Comparison of ENCODE assay signal across 1 cellular context in the genomic region with DNA sequence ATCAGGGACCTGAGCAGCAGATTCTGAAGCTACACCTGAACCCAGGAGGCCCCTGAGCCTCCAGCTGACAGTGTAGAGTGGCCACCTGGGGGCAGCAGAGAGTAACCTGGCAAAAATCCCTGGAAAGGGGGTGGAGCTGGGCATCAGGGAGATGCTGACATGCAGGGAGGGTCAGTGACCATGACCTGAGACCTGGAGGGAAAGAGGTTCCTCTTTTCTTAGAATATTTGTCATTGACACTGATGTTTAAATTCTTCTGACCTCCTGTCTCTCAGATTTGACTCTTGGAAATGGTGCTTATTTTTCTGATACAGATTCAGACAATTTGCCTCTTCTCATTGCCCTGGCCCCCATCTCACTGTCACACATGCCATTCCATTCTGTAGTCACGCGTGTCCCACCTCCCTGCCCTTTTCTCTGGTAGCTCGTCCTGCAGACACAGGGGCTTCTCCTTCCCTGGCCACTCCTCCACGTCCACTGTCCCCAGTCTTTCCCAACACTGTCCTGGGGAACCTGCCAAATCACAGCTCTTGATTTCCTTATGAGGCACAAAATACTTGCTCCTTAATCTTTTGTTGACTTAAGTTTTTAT.
A peak's percentile ranks its signal among the peaks of the same experiment; 100 is the strongest.
TF ChIP-seq lines count a peak whose summit lies in the region.

No MANE protein-coding gene starts in this region.

TF ChIP-seq in K562, 482 proteins besides CTCF, POLR2A, EP300 and RAD21 (continued from another document and continues in another):
- TF ChIP-seq, protein P1, sequence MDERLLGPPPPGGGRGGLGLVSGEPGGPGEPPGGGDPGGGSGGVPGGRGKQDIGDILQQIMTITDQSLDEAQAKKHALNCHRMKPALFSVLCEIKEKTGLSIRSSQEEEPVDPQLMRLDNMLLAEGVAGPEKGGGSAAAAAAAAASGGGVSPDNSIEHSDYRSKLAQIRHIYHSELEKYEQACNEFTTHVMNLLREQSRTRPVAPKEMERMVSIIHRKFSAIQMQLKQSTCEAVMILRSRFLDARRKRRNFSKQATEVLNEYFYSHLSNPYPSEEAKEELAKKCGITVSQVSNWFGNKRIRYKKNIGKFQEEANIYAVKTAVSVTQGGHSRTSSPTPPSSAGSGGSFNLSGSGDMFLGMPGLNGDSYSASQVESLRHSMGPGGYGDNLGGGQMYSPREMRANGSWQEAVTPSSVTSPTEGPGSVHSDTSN (CRISPR knock-in tag; IDR thresholded peaks at IDR 0.05; ENCODE audit: low read depth), result 0 out of 2 replicates have a peak, but pooled peaks have one; percentile 6
- TF ChIP-seq, protein P1 (tag; conservative IDR thresholded peaks at IDR 0.05; ENCODE audit: low read depth), result no peak
- TF ChIP-seq, protein P2, sequence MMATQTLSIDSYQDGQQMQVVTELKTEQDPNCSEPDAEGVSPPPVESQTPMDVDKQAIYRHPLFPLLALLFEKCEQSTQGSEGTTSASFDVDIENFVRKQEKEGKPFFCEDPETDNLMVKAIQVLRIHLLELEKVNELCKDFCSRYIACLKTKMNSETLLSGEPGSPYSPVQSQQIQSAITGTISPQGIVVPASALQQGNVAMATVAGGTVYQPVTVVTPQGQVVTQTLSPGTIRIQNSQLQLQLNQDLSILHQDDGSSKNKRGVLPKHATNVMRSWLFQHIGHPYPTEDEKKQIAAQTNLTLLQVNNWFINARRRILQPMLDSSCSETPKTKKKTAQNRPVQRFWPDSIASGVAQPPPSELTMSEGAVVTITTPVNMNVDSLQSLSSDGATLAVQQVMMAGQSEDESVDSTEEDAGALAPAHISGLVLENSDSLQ (IDR thresholded peaks at IDR 0.05), result no peak
- no peak for TF ChIP-seq KHSRP (IDR thresholded peaks at IDR 0.05)
- no peak for TF ChIP-seq TGIF2 (CRISPR knock-in tag; IDR thresholded peaks at IDR 0.05)
- TF ChIP-seq KDM4B (IDR thresholded peaks at IDR 0.05; ENCODE audit: borderline replicate concordance in 2 of 2, low read depth in 1 of 2), result no peak
- TF ChIP-seq, protein P3, sequence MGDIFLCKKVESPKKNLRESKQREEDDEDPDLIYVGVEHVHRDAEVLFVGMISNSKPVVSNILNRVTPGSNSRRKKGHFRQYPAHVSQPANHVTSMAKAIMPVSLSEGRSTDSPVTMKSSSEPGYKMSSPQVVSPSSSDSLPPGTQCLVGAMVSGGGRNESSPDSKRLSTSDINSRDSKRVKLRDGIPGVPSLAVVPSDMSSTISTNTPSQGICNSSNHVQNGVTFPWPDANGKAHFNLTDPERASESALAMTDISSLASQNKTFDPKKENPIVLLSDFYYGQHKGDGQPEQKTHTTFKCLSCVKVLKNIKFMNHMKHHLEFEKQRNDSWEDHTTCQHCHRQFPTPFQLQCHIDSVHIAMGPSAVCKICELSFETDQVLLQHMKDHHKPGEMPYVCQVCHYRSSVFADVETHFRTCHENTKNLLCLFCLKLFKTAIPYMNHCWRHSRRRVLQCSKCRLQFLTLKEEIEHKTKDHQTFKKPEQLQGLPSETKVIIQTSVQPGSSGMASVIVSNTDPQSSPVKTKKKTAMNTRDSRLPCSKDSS (IDR thresholded peaks at IDR 0.05; ENCODE audit: low read depth, partially characterized antibody), result no peak
- TF ChIP-seq GTF2A2 (tag; IDR thresholded peaks at IDR 0.05), result no peak
- TF ChIP-seq TOE1 (IDR thresholded peaks at IDR 0.05; ENCODE audit: borderline replicate concordance), result no peak
- no peak for TF ChIP-seq TOE1 (CRISPR knock-in tag; IDR thresholded peaks at IDR 0.05; ENCODE audit: borderline replicate concordance, low read depth)
- TF ChIP-seq, protein P4, sequence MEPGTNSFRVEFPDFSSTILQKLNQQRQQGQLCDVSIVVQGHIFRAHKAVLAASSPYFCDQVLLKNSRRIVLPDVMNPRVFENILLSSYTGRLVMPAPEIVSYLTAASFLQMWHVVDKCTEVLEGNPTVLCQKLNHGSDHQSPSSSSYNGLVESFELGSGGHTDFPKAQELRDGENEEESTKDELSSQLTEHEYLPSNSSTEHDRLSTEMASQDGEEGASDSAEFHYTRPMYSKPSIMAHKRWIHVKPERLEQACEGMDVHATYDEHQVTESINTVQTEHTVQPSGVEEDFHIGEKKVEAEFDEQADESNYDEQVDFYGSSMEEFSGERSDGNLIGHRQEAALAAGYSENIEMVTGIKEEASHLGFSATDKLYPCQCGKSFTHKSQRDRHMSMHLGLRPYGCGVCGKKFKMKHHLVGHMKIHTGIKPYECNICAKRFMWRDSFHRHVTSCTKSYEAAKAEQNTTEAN (CRISPR knock-in tag; IDR thresholded peaks at IDR 0.05), result no peak
- TF ChIP-seq RCOR1 (IDR thresholded peaks at IDR 0.05; ENCODE audit: borderline replicate concordance in 1 of 2, low read depth in 2 of 2, low read length in 2 of 2), result peak; percentile 95 to 99
- TF ChIP-seq ZNF384 (IDR thresholded peaks at IDR 0.05; ENCODE audit: low read depth, low read length), result peak; percentile 51; the same call in 1 of the 2 replicates
- TF ChIP-seq TSC22D4 (tag; IDR thresholded peaks at IDR 0.05), result 0 out of 2 replicates have a peak, but pooled peaks have one; percentile 31
- TF ChIP-seq SLC30A9 (CRISPR knock-in tag; IDR thresholded peaks at IDR 0.05), result no peak
- no peak for TF ChIP-seq ZNF347 (CRISPR knock-in tag; IDR thresholded peaks at IDR 0.05; ENCODE audit: low read depth)
- TF ChIP-seq CCAR2 (IDR thresholded peaks at IDR 0.05; ENCODE audit: low read depth, low read length), result no peak
- TF ChIP-seq ERF (CRISPR knock-in tag; IDR thresholded peaks at IDR 0.05), result no peak
- no peak for TF ChIP-seq GATAD2A (IDR thresholded peaks at IDR 0.05)
- peak; percentile 60 to 87 for TF ChIP-seq TBL1XR1 (IDR thresholded peaks at IDR 0.05; ENCODE audit: low read length in 2 of 2)
- no peak for TF ChIP-seq RBM22 (IDR thresholded peaks at IDR 0.05; ENCODE audit: low read depth, low read length, poor library complexity, severe bottlenecking)
- TF ChIP-seq CREB1 (IDR thresholded peaks at IDR 0.05), result no peak
- peak; percentile 70; the same call in 1 of the 2 replicates for TF ChIP-seq CREB1 (CRISPR knock-in tag; IDR thresholded peaks at IDR 0.05)
- TF ChIP-seq, protein P5, sequence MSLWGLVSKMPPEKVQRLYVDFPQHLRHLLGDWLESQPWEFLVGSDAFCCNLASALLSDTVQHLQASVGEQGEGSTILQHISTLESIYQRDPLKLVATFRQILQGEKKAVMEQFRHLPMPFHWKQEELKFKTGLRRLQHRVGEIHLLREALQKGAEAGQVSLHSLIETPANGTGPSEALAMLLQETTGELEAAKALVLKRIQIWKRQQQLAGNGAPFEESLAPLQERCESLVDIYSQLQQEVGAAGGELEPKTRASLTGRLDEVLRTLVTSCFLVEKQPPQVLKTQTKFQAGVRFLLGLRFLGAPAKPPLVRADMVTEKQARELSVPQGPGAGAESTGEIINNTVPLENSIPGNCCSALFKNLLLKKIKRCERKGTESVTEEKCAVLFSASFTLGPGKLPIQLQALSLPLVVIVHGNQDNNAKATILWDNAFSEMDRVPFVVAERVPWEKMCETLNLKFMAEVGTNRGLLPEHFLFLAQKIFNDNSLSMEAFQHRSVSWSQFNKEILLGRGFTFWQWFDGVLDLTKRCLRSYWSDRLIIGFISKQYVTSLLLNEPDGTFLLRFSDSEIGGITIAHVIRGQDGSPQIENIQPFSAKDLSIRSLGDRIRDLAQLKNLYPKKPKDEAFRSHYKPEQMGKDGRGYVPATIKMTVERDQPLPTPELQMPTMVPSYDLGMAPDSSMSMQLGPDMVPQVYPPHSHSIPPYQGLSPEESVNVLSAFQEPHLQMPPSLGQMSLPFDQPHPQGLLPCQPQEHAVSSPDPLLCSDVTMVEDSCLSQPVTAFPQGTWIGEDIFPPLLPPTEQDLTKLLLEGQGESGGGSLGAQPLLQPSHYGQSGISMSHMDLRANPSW (CRISPR knock-in tag; IDR thresholded peaks at IDR 0.05), result peak; percentile 73; the same call in 1 of the 2 replicates
- no peak for TF ChIP-seq TAF7 (tag; IDR thresholded peaks at IDR 0.05)
- TF ChIP-seq XRCC4 (IDR thresholded peaks at IDR 0.05; ENCODE audit: extremely low read depth, insufficient read depth, insufficient read length), result no peak
- TF ChIP-seq, protein P6, sequence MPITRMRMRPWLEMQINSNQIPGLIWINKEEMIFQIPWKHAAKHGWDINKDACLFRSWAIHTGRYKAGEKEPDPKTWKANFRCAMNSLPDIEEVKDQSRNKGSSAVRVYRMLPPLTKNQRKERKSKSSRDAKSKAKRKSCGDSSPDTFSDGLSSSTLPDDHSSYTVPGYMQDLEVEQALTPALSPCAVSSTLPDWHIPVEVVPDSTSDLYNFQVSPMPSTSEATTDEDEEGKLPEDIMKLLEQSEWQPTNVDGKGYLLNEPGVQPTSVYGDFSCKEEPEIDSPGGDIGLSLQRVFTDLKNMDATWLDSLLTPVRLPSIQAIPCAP (CRISPR knock-in tag; IDR thresholded peaks at IDR 0.05; ENCODE audit: borderline replicate concordance), result no peak
- TF ChIP-seq, protein P7, sequence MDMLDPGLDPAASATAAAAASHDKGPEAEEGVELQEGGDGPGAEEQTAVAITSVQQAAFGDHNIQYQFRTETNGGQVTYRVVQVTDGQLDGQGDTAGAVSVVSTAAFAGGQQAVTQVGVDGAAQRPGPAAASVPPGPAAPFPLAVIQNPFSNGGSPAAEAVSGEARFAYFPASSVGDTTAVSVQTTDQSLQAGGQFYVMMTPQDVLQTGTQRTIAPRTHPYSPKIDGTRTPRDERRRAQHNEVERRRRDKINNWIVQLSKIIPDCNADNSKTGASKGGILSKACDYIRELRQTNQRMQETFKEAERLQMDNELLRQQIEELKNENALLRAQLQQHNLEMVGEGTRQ (CRISPR knock-in tag; IDR thresholded peaks at IDR 0.05), result no peak
- TF ChIP-seq SMC3 (conservative IDR thresholded peaks at IDR 0.05; ENCODE audit: insufficient read depth, low read depth, low read length), result peak; percentile 99
- no peak for TF ChIP-seq ZFP1 (CRISPR knock-in tag; IDR thresholded peaks at IDR 0.05)
- no peak for TF ChIP-seq CBFA2T2 (conservative IDR thresholded peaks at IDR 0.05)
- TF ChIP-seq, protein P8, sequence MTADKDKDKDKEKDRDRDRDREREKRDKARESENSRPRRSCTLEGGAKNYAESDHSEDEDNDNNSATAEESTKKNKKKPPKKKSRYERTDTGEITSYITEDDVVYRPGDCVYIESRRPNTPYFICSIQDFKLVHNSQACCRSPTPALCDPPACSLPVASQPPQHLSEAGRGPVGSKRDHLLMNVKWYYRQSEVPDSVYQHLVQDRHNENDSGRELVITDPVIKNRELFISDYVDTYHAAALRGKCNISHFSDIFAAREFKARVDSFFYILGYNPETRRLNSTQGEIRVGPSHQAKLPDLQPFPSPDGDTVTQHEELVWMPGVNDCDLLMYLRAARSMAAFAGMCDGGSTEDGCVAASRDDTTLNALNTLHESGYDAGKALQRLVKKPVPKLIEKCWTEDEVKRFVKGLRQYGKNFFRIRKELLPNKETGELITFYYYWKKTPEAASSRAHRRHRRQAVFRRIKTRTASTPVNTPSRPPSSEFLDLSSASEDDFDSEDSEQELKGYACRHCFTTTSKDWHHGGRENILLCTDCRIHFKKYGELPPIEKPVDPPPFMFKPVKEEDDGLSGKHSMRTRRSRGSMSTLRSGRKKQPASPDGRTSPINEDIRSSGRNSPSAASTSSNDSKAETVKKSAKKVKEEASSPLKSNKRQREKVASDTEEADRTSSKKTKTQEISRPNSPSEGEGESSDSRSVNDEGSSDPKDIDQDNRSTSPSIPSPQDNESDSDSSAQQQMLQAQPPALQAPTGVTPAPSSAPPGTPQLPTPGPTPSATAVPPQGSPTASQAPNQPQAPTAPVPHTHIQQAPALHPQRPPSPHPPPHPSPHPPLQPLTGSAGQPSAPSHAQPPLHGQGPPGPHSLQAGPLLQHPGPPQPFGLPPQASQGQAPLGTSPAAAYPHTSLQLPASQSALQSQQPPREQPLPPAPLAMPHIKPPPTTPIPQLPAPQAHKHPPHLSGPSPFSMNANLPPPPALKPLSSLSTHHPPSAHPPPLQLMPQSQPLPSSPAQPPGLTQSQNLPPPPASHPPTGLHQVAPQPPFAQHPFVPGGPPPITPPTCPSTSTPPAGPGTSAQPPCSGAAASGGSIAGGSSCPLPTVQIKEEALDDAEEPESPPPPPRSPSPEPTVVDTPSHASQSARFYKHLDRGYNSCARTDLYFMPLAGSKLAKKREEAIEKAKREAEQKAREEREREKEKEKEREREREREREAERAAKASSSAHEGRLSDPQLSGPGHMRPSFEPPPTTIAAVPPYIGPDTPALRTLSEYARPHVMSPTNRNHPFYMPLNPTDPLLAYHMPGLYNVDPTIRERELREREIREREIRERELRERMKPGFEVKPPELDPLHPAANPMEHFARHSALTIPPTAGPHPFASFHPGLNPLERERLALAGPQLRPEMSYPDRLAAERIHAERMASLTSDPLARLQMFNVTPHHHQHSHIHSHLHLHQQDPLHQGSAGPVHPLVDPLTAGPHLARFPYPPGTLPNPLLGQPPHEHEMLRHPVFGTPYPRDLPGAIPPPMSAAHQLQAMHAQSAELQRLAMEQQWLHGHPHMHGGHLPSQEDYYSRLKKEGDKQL (CRISPR knock-in tag; IDR thresholded peaks at IDR 0.05; ENCODE audit: borderline replicate concordance), result no peak
- no peak for TF ChIP-seq NR3C1 (CRISPR knock-in tag; IDR thresholded peaks at IDR 0.05)
- TF ChIP-seq NFYB (IDR thresholded peaks at IDR 0.05; ENCODE audit: extremely low read depth, insufficient read length), result no peak
- TF ChIP-seq TEAD4 (IDR thresholded peaks at IDR 0.05; ENCODE audit: low read length), result peak; percentile 64
- no peak; the same call in 1 of the 2 replicates for TF ChIP-seq TEAD4 (CRISPR knock-in tag; IDR thresholded peaks at IDR 0.05; ENCODE audit: borderline replicate concordance)
- TF ChIP-seq, protein P9, sequence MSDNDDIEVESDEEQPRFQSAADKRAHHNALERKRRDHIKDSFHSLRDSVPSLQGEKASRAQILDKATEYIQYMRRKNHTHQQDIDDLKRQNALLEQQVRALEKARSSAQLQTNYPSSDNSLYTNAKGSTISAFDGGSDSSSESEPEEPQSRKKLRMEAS (CRISPR knock-in tag; IDR thresholded peaks at IDR 0.05), result peak; percentile 68; the same call in 1 of the 2 replicates
- TF ChIP-seq, protein P10, sequence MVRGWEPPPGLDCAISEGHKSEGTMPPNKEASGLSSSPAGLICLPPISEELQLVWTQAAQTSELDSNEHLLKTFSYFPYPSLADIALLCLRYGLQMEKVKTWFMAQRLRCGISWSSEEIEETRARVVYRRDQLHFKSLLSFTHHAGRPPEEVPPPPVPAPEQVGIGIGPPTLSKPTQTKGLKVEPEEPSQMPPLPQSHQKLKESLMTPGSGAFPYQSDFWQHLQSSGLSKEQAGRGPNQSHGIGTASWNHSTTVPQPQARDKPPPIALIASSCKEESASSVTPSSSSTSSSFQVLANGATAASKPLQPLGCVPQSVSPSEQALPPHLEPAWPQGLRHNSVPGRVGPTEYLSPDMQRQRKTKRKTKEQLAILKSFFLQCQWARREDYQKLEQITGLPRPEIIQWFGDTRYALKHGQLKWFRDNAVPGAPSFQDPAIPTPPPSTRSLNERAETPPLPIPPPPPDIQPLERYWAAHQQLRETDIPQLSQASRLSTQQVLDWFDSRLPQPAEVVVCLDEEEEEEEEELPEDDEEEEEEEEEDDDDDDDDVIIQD (CRISPR knock-in tag; IDR thresholded peaks at IDR 0.05), result no peak
